ENCODE assay signal across 1 cellular context in genomic region chr17:48563385-48563838, GRCh38.
TF ChIP-seq lines count a peak whose summit lies in the region.

No MANE protein-coding gene starts in this region.

TF ChIP-seq in H1, 55 proteins besides CTCF, POLR2A, EP300 and RAD21:
- TF ChIP-seq RFX5 (IDR thresholded peaks at IDR 0.05; ENCODE audit: borderline replicate concordance, low read depth, low read length) = no peak
- 0 out of 2 replicates have a peak, but pooled peaks have one; percentile 54 for TF ChIP-seq CBX8 (IDR thresholded peaks at IDR 0.05; ENCODE audit: borderline replicate concordance, low read depth, low read length)
- peak; percentile 98 for TF ChIP-seq SUZ12 (IDR thresholded peaks at IDR 0.05; ENCODE audit: low read length)
- TF ChIP-seq EZH2 (IDR thresholded peaks at IDR 0.05; ENCODE audit: low read depth, low read length, severe bottlenecking) = peak; percentile 90
- no peak for TF ChIP-seq BCL11A (IDR thresholded peaks at IDR 0.05; ENCODE audit: low read depth in 2 of 2, low read length in 2 of 2)
